ENCODE assay signal across 1 cellular context in the genomic region with DNA sequence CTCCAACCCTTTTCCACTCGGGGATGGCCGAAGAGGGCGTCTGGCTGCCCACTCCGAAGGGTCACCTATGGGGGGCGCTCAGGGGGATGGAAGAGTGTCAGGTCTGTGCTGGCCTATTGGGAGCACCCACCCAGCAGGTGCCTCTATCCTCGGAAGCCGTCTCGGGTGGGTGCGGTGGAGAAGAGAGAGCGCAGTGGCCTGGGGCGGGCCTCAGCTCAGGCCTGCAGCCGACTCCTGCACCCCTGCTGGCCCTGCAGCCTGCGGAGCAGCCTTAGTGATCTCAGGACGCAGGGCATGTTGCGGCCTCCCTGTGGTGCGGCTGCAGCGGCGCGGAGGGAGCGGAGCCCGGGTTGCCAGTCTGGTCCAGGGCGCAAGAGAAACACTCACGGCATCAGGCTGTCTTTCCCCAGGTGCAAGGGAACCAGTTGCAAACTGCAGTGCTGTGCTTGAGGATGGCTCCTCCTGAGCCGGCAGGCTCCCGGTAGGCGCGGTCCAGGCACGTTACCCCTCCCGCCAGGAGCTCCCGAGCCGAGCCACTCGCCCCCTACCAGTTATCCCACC.
TF ChIP-seq lines count a peak whose summit lies in the region.

No MANE protein-coding gene starts in this region.

TF ChIP-seq in IMR-90, 13 proteins besides CTCF, POLR2A, EP300 and RAD21 (continued from another document):
- TF ChIP-seq, protein P1, sequence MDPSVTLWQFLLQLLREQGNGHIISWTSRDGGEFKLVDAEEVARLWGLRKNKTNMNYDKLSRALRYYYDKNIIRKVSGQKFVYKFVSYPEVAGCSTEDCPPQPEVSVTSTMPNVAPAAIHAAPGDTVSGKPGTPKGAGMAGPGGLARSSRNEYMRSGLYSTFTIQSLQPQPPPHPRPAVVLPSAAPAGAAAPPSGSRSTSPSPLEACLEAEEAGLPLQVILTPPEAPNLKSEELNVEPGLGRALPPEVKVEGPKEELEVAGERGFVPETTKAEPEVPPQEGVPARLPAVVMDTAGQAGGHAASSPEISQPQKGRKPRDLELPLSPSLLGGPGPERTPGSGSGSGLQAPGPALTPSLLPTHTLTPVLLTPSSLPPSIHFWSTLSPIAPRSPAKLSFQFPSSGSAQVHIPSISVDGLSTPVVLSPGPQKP (IDR thresholded peaks at IDR 0.05; ENCODE audit: borderline replicate concordance, low read depth, low read length), result no peak
- TF ChIP-seq MAFK (IDR thresholded peaks at IDR 0.05; ENCODE audit: low read depth, low read length) (no peak), RFX5 (IDR thresholded peaks at IDR 0.05; ENCODE audit: low read depth, low read length) (no peak), BHLHE40 (IDR thresholded peaks at IDR 0.05; ENCODE audit: low read depth, low read length) (no peak), SMC3 (IDR thresholded peaks at IDR 0.05; ENCODE audit: low read depth, low read length) (no peak)
